21 cellular contexts compared by ENCODE assay signal in the genomic region with DNA sequence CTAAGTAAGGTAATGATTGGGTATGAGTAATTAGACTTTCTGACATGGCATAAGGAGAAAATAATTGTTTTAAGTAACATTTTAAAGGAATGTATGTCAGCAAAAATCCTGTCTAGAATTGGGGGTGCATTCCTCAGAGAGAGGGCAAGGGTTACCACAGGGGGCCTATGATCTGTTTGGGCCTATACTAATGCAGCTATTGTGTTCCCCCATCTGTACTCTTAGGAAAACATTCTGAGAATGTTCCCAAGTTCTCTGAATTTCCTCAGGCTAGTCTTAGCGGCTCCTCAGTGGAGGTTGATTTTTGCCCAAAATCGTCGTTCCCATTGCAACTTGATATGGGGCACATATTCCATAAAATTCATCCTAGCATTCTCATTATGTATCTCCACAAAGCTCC.
"Had no signal": no experiment of that assay in that cellular context is flagged by ENCODE, and none has a peak within 500 bp of the region (broad histone marks: within the 10 kb centered on the region; RNA-seq: fewer than 3 reads in every experiment).

No MANE protein-coding gene starts in this region.

- H3K27me3 Mint-ChIP-seq: effector memory CD8-positive, alpha-beta T cell; naive thymus-derived CD4-positive, alpha-beta T cell; progenitor cell of endocrine pancreas had no signal

- DNase-seq: effector memory CD8-positive, alpha-beta T cell; foreskin keratinocyte; head of caudate nucleus; left cardiac atrium; left ventricle myocardium inferior; mesenchymal stem cell; naive thymus-derived CD4-positive, alpha-beta T cell; nucleus accumbens; pancreas; right cardiac atrium; small intestine; stimulated activated CD4-positive, alpha-beta T cell treated with anti-CD3 and anti-CD28 coated beads, Interleukin-12 subunit alpha, Interleukin-12 subunit beta, amount 100 ng/mL, for 4 hours; stimulated activated naive CD4-positive, alpha-beta T cell treated with Interleukin-2 at 50 U/mL for 16 hours; thyroid gland; upper lobe of left lung; uterus had no signal

- H3K27me3 ChIP-seq: foreskin keratinocyte, hepatocyte, pancreas, suprapubic skin, thyroid gland, upper lobe of left lung, uterus had no signal

- FAIRE-seq: keratinocyte, pancreas, small intestine had no signal

- H2AFZ ChIP-seq: hepatocyte had no signal

- H3K79me2 ChIP-seq: hepatocyte had no signal

- H3K27ac Mint-ChIP-seq: effector memory CD8-positive, alpha-beta T cell; naive thymus-derived CD4-positive, alpha-beta T cell; progenitor cell of endocrine pancreas had no signal

- H3K4me1 ChIP-seq: foreskin keratinocyte, left ventricle myocardium inferior, pancreas, suprapubic skin, thyroid gland, upper lobe of left lung, uterus had no signal

- H3K9me3 ChIP-seq: pancreas, suprapubic skin, thyroid gland, upper lobe of left lung, uterus had no signal

- H3K27ac ChIP-seq: foreskin keratinocyte, hepatocyte, left ventricle myocardium inferior, pancreas, suprapubic skin, thyroid gland, upper lobe of left lung, uterus had no signal

- H3K4me2 ChIP-seq: hepatocyte had no signal

- H3K4me3 ChIP-seq: hepatocyte, left ventricle myocardium inferior, lung, pancreas, suprapubic skin, thyroid gland, upper lobe of left lung, uterus had no signal

- H3K4me1 Mint-ChIP-seq: naive thymus-derived CD4-positive, alpha-beta T cell had no signal

- H3K36me3 Mint-ChIP-seq: naive thymus-derived CD4-positive, alpha-beta T cell had no signal

- H3K4me3 Mint-ChIP-seq: effector memory CD8-positive, alpha-beta T cell; naive thymus-derived CD4-positive, alpha-beta T cell had no signal

- H3K36me3 ChIP-seq: left ventricle myocardium inferior, pancreas, suprapubic skin, thyroid gland, upper lobe of left lung, uterus had no signal
